In the genomic region with DNA sequence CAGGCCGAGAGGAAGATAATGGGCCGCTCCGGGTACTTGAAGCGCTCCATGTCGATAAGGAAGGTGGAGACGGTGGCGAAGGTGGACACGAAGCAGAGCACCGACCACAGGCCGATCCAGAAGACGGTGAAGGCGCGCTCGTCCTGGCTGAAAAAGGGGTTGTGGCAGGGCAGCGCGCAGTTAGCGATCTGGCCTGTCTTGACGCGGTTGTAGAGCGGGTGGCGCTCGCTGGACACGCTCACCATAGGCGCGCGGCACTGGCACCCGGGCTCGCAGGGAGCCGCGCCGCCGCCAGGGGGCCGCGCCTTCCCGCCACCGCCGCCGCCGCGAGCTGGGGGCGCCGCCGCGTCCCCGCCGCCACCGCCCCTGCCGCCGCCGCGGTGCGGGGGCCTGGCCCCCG, we compare ENCODE assay signal across 8 cellular contexts. TPM values are rescaled to one million over a fixed set of nuclear protein-coding genes. Genes with fewer than 3 reads are reported as not detected.
DNase-seq lines count a peak whose midpoint lies in the region; ATAC-seq and TF ChIP-seq lines count a peak whose summit lies in the region.

No MANE protein-coding gene starts in this region.

- CTCF ChIA-PET in activated naive CD4-positive, alpha-beta T cell treated with anti-CD3 and anti-CD28 coated beads for 36 hours (lab: Charles Lee), result interaction anchor here (0.6 kb wide), 1 partner anchor 583 kb away, joined by 3 read pairs; no protein-coding TSS in a partner anchor

- H3K4me3 ChIP-seq in H7 (ENCODE audit: insufficient read depth, low read depth, low read length) (peak overlapping the region; percentile 65), gastroesophageal sphincter (peak overlapping the region; percentile 40 to 65), neuron (ENCODE audit: low read length) (peak overlapping the region; percentile 38)

- WGBS in gastroesophageal sphincter (ENCODE audit: low coverage in 1 of 2), 2 donors, result 0% methylated on average over 9 of the region's 53 CpGs; no CpG with 5 or more reads in 1 of the 2 donors

- peaks cover 0 to 67% (median 8%) of the 10 kb centered on the region in 3 donors for H3K4me1 ChIP-seq in gastroesophageal sphincter
- H3K4me1 ChIP-seq in neuron (ENCODE audit: insufficient read depth, low read length), result peaks cover 22% of the 10 kb centered on the region

- H3K27me3 Mint-ChIP-seq in activated naive CD4-positive, alpha-beta T cell treated with anti-CD3 and anti-CD28 coated beads for 36 hours (ENCODE audit: low read depth), result peaks cover 56% of the 10 kb centered on the region

- H2AFZ ChIP-seq in neuron (ENCODE audit: low read depth, low read length), result no peak overlapping the region

- no peaks in the 10 kb centered on the region for H3K36me3 Mint-ChIP-seq in activated naive CD4-positive, alpha-beta T cell treated with anti-CD3 and anti-CD28 coated beads for 36 hours (ENCODE audit: low read depth)

- no peaks in the 10 kb centered on the region for H3K9me3 Mint-ChIP-seq in activated naive CD4-positive, alpha-beta T cell treated with anti-CD3 and anti-CD28 coated beads for 36 hours

- intact Hi-C loops in activated naive CD4-positive, alpha-beta T cell treated with anti-CD3 and anti-CD28 coated beads for 36 hours (cut with micrococcal nuclease), result loop anchor here (5.0 kb wide), 2 partner anchors 298 to 398 kb away; no protein-coding TSS in a partner anchor

- peak; percentile 39 for ATAC-seq in gastroesophageal sphincter
- ATAC-seq in HG03378 (IDR thresholded peaks at IDR 0.05; ENCODE audit: unreplicated experiment), result no peak

- peak overlapping the region in 3 of 4 donors; percentile 51 to 74 (median 73) for H3K27ac ChIP-seq in gastroesophageal sphincter

- H3K27me3 ChIP-seq in H7 (ENCODE audit: control insufficient read depth, insufficient read depth, low read length), result peaks cover 22% of the 10 kb centered on the region
- H3K27me3 ChIP-seq in gastroesophageal sphincter, result no peaks in the 10 kb centered on the region
- H3K27me3 ChIP-seq in neuron (ENCODE audit: insufficient read depth, low read length), result peaks cover 40% of the 10 kb centered on the region

- peaks cover 21% of the 10 kb centered on the region for H3K4me1 Mint-ChIP-seq in activated naive CD4-positive, alpha-beta T cell treated with anti-CD3 and anti-CD28 coated beads for 36 hours (ENCODE audit: low read depth)

- peak; percentile 23 to 72 (median 60) for TF ChIP-seq CTCF in gastroesophageal sphincter (IDR thresholded peaks at IDR 0.05)

- H3K9me3 ChIP-seq in gastroesophageal sphincter, result no peaks in the 10 kb centered on the region
- H3K9me3 ChIP-seq in neuron (ENCODE audit: low read length), result peaks cover 5% of the 10 kb centered on the region

- TF ChIP-seq POLR2A in gastroesophageal sphincter (IDR thresholded peaks at IDR 0.05), result no peak

- peak overlapping the region; percentile 66 for H3K4me3 Mint-ChIP-seq in activated naive CD4-positive, alpha-beta T cell treated with anti-CD3 and anti-CD28 coated beads for 36 hours

- no peaks in the 10 kb centered on the region for H3K36me3 ChIP-seq in H7 (replicated peaks; ENCODE audit: control insufficient read depth, insufficient read depth, low read length)
- no peaks in the 10 kb centered on the region for H3K36me3 ChIP-seq in gastroesophageal sphincter
- no peaks in the 10 kb centered on the region for H3K36me3 ChIP-seq in neuron (ENCODE audit: insufficient read depth, low read length)

- no peak overlapping the region for H3K27ac Mint-ChIP-seq in activated naive CD4-positive, alpha-beta T cell treated with anti-CD3 and anti-CD28 coated beads for 36 hours

- no peak for TF ChIP-seq EP300 in gastroesophageal sphincter (IDR thresholded peaks at IDR 0.05)

- DNase-seq in DMS53 (lab: John Stamatoyannopoulos, UW), result peak; percentile 45
- no peak for DNase-seq in DMS53 treated with DMSO at 0.1 percent for 48 hours (lab: John Stamatoyannopoulos, UW; ENCODE audit: unreplicated experiment)
- DNase-seq in H7, result peak; percentile 86
- DNase-seq in NCI-H1105 (lab: John Stamatoyannopoulos, UW), result peak; percentile 38
- peak; percentile 25 for DNase-seq in activated naive CD4-positive, alpha-beta T cell treated with anti-CD3 and anti-CD28 coated beads for 36 hours

RNA-seq across cellular contexts. Expression of a gene that starts 1.6 kb away (rescaled TPM):
- 43.0 and 76.2 TPM in 2 replicates for total RNA-seq in H7 (2014; rRNA removed; shearing (Covaris generic))
- total RNA-seq in activated naive CD4-positive, alpha-beta T cell treated with anti-CD3 and anti-CD28 coated beads for 36 hours, result under 1 TPM; 0.15 to 0.19 TPM
- 10 to 100 TPM in 1 of 4 donors, 1 to 10 TPM in 3; 5.3 to 11.8 (median 8.7) TPM for total RNA-seq in gastroesophageal sphincter

RNA-seq across cellular contexts. Expression of a gene that starts 35.3 kb away (rescaled TPM):
- total RNA-seq in H7 (2014; rRNA removed; shearing (Covaris generic)), result not detected in 2 replicates
- not detected for total RNA-seq in activated naive CD4-positive, alpha-beta T cell treated with anti-CD3 and anti-CD28 coated beads for 36 hours
- total RNA-seq in gastroesophageal sphincter, result not detected

Comparison
In these comparisons a context has a peak if more than half of its experiments do, and no peak if none do; other contexts are left out.
1. RNA of a gene that starts 1.6 kb away (total RNA-seq): 43.0 to 76.2 TPM in H7 and 5.3 to 11.8 TPM in gastroesophageal sphincter; 0.15 to 0.19 TPM in activated naive CD4-positive, alpha-beta T cell treated with anti-CD3 and anti-CD28 coated beads for 36 hours; every median in the first group is over 4 times any median in the second.
2. Peak in every context shown above with its lines, with median percentiles within 50 percentile points of each other: H3K4me3 ChIP-seq.